In the genomic region with DNA sequence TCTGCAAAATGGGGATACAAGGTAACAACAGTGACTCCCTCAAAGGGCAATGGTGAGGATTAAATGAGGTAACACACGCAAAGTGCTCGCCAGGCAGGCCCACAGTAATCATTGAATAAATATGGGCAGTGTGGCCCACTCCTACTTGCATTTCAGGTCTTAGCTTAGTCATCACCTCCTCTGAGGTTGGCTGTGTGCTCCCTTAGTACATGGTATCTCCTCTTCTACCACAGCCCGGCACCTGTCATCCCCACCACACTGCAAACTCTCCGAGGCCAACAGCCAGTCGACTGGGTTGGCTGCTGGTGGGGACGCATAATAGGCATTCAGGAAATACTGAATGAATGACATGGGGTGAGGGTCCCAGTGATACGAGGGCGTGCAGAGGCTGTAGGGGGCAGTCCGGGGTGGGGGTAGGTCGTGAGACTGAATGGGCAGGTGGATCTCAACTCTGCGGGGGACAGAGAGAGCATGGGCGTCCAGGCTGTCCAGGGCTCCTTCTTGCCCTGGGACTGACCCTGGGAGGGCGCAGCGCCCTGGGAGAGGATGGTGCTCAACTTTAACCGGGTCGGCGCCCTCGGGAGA, we compare ENCODE assay signal across 9 cellular contexts. TPM values are rescaled to one million over a fixed set of nuclear protein-coding genes. Genes with fewer than 3 reads are reported as not detected.
DNase-seq lines count a peak whose midpoint lies in the region; FAIRE-seq and TF ChIP-seq lines count a peak whose summit lies in the region.
"Had no signal": no experiment of that assay in that cellular context is flagged by ENCODE, and none has a peak within 500 bp of the region (broad histone marks: within the 10 kb centered on the region; RNA-seq: fewer than 3 reads in every experiment).

No MANE protein-coding gene starts in this region.

- no peaks in the 10 kb centered on the region for H3K9me3 ChIP-seq in cardiac muscle cell (ENCODE audit: low read depth)
- no peaks in the 10 kb centered on the region for H3K9me3 ChIP-seq in mucosa of rectum (ENCODE audit: control insufficient read depth in 2 of 2, low read length in 2 of 2)
- H3K9me3 ChIP-seq in uterus, result no peaks in the 10 kb centered on the region

- no peak for FAIRE-seq in HTR-8/SVneo (lab: Jason Lieb, UNC)

- H3K9me3 Mint-ChIP-seq in HFFc6, result no peaks in the 10 kb centered on the region

- no peaks in the 10 kb centered on the region for H3K27me3 ChIP-seq in cardiac muscle cell
- H3K27me3 ChIP-seq in mucosa of rectum (ENCODE audit: control insufficient read depth in 2 of 2, insufficient read depth in 2 of 2, low read length in 2 of 2), result no peaks in the 10 kb centered on the region
- no peaks in the 10 kb centered on the region for H3K27me3 ChIP-seq in uterus

- peaks cover 28% of the 10 kb centered on the region for H3K4me1 ChIP-seq in cardiac muscle cell (ENCODE audit: low read depth)
- peaks cover 16 to 55% of the 10 kb centered on the region in 2 donors for H3K4me1 ChIP-seq in mucosa of rectum (ENCODE audit: control insufficient read depth in 2 of 2, insufficient read depth in 2 of 2, low read length in 2 of 2)
- H3K4me1 ChIP-seq in uterus, result peaks cover 5 to 12% of the 10 kb centered on the region in 2 donors

- peaks cover 9% of the 10 kb centered on the region for H3K4me1 Mint-ChIP-seq in HFFc6 (ENCODE audit: low read depth)

- TF ChIP-seq CTCF in cardiac muscle cell (IDR thresholded peaks at IDR 0.05; ENCODE audit: low read depth, low read length) (no peak), cardiac fibroblast (IDR thresholded peaks at IDR 0.05; ENCODE audit: low read depth, low read length) (no peak), uterus (IDR thresholded peaks at IDR 0.05) (no peak), HFFc6 (IDR thresholded peaks at IDR 0.05) (no peak)

- DNase-seq in cardiac muscle cell (ENCODE audit: low read depth in 1 of 2, low spot score in 1 of 2) (no peak), cardiac septum (ENCODE audit: low spot score) (no peak), cardiac fibroblast (ENCODE audit: low read depth in 2 of 2) (no peak), uterus (no peak), HTR-8/SVneo (ENCODE audit: insufficient read length, low spot score) (no peak), HFFc6 (no peak), GM03348 (ENCODE audit: low spot score) (no peak)
- DNase-seq: Karpas-422 had no signal

- H3K4me3 Mint-ChIP-seq in HFFc6, result no peak overlapping the region

- H3K27ac ChIP-seq in cardiac muscle cell, result peak overlapping the region; percentile 23
- peak overlapping the region; percentile 59 to 76 for H3K27ac ChIP-seq in mucosa of rectum (ENCODE audit: low read depth in 2 of 2, low read length in 2 of 2)
- H3K27ac ChIP-seq in uterus, result peak overlapping the region; percentile 85 to 90

- H3K36me3 Mint-ChIP-seq in HFFc6 (ENCODE audit: low read depth), result no peaks in the 10 kb centered on the region

- intact Hi-C loops in cardiac septum (cut with DNase I) (loop anchor here (2.0 kb wide), 1 partner anchor 23 kb away; no protein-coding TSS in a partner anchor), uterus (cut with DNase I; ENCODE audit: low total_unique reads) (no loop called here)

- H3K4me3 ChIP-seq in cardiac muscle cell (peak overlapping the region; percentile 51), cardiac fibroblast (replicated peaks in 1 of 2; ENCODE audit: low read depth in 2 of 2, low read length in 2 of 2) (peak overlapping the region; percentile 48 to 54), mucosa of rectum (ENCODE audit: low read length in 2 of 2) (peak overlapping the region; percentile 71 to 75), uterus (peak overlapping the region; percentile 44 to 68)

- no peak for TF ChIP-seq POLR2A in uterus (IDR thresholded peaks at IDR 0.05)

- H3K36me3 ChIP-seq in cardiac muscle cell (no peaks in the 10 kb centered on the region), mucosa of rectum (ENCODE audit: control insufficient read depth in 2 of 2, insufficient read depth in 2 of 2, low read length in 2 of 2) (no peaks in the 10 kb centered on the region), uterus (no peaks in the 10 kb centered on the region)

- peaks cover 18% of the 10 kb centered on the region for H3K27me3 Mint-ChIP-seq in HFFc6 (ENCODE audit: insufficient read depth)

- H3K9ac ChIP-seq in mucosa of rectum (ENCODE audit: low read depth in 1 of 2, low read length in 2 of 2), result peak overlapping the region; percentile 53 to 61

- H3K27ac Mint-ChIP-seq in HFFc6, result no peak overlapping the region

RNA-seq across cellular contexts. Expression of gene MYZAP, which starts 0.4 kb away (rescaled TPM):
- total RNA-seq in cardiac muscle cell (103 and 143 TPM in 2 replicates), cardiac septum (658 TPM), uterus (10 to 100 TPM in 3 of 4 donors, 1 to 10 TPM in 1; 7.7 to 22.5 (median 18.2) TPM)
- 175 and 230 TPM in 2 replicates for polyA plus RNA-seq in cardiac muscle cell
- total RNA-seq in HFFc6 (2021; fragmentation: NEBNext Ultra II Directional; extraction: Animal tissue kit (Norgen Biotek cat#: 25700)), result under 1 TPM in 1 of 6 experiments, not detected in 5; 0.12 TPM

Comparison
In these comparisons a context has a peak if more than half of its experiments do, and no peak if none do; other contexts are left out.
1. H3K27ac ChIP-seq: peak in every context shown above with its lines; median percentile 88 in uterus; 68 in mucosa of rectum; 23 in cardiac muscle cell.
2. RNA of gene MYZAP, which starts 0.4 kb away (total RNA-seq): 658 TPM in cardiac septum (single experiment), 103 to 143 TPM in cardiac muscle cell and 7.7 to 22.5 TPM in uterus; 0.12 TPM in HFFc6; every median in the first group is over 4 times any median in the second.
3. Peak in every context shown above with its lines, with median percentiles within 50 percentile points of each other: H3K4me3 ChIP-seq.